1 cellular context compared by ENCODE assay signal in the genomic region with DNA sequence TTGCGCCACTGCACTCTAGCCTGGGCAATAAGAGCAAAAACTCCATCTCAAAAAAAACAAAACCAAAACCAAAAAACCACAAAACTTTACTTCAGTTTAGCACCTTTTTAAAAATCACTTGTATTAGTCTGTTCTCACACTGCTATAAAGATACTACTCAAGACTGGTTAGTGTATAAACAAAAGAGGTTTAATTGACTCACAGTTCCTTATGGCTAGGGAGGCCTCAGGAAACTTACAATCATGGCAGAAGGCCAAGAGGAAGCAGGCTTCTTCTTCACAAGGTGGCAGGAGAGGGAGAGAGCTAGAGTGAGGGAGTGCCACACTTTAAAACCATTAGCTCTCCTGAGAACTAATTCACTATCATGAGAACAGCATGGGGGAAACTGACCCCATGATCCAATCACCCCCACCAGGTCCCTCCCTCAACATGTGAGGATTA.
TF ChIP-seq lines count a peak whose summit lies in the region.

No MANE protein-coding gene starts in this region.

TF ChIP-seq in WTC11, 78 proteins besides CTCF, POLR2A, EP300 and RAD21 (continued from another document):
- TF ChIP-seq, protein P1, sequence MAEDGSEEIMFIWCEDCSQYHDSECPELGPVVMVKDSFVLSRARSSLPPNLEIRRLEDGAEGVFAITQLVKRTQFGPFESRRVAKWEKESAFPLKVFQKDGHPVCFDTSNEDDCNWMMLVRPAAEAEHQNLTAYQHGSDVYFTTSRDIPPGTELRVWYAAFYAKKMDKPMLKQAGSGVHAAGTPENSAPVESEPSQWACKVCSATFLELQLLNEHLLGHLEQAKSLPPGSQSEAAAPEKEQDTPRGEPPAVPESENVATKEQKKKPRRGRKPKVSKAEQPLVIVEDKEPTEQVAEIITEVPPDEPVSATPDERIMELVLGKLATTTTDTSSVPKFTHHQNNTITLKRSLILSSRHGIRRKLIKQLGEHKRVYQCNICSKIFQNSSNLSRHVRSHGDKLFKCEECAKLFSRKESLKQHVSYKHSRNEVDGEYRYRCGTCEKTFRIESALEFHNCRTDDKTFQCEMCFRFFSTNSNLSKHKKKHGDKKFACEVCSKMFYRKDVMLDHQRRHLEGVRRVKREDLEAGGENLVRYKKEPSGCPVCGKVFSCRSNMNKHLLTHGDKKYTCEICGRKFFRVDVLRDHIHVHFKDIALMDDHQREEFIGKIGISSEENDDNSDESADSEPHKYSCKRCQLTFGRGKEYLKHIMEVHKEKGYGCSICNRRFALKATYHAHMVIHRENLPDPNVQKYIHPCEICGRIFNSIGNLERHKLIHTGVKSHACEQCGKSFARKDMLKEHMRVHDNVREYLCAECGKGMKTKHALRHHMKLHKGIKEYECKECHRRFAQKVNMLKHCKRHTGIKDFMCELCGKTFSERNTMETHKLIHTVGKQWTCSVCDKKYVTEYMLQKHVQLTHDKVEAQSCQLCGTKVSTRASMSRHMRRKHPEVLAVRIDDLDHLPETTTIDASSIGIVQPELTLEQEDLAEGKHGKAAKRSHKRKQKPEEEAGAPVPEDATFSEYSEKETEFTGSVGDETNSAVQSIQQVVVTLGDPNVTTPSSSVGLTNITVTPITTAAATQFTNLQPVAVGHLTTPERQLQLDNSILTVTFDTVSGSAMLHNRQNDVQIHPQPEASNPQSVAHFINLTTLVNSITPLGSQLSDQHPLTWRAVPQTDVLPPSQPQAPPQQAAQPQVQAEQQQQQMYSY (CRISPR knock-in tag; IDR thresholded peaks at IDR 0.05) = no peak
- TF ChIP-seq USF1 (CRISPR knock-in tag; IDR thresholded peaks at IDR 0.05) = no peak
